8 cellular contexts compared by ENCODE assay signal in genomic region chr5:177086918-177087706, GRCh38. TPM values are rescaled to one million over a fixed set of nuclear protein-coding genes. Genes with fewer than 3 reads are reported as not detected.
DNase-seq lines count a peak whose midpoint lies in the region; ATAC-seq and TF ChIP-seq lines count a peak whose summit lies in the region.

No MANE protein-coding gene starts in this region.

- no peak overlapping the region for H3K27ac ChIP-seq in H9 (ENCODE audit: insufficient read length, low read depth, low read length)
- no peak overlapping the region for H3K27ac ChIP-seq in neural progenitor cell
- H3K27ac ChIP-seq in testis, result no peak overlapping the region

- H3K27me3 Mint-ChIP-seq in H9 (ENCODE audit: low read depth), result no peaks in the 10 kb centered on the region; the same call in 1 of the 2 replicates
- peaks cover 15% of the 10 kb centered on the region for H3K27me3 Mint-ChIP-seq in activated CD8-positive, alpha-beta T cell treated with anti-CD3 and anti-CD28 coated beads for 36 hours
- H3K27me3 Mint-ChIP-seq in neural progenitor cell (ENCODE audit: insufficient read depth, low read depth), result peaks cover 19% of the 10 kb centered on the region

- H3K9ac ChIP-seq in H9 (ENCODE audit: extremely low read depth, insufficient read length, low read length) (peak overlapping the region; percentile 3), neural progenitor cell (no peak overlapping the region)

- no peak overlapping the region for H2BK120ac ChIP-seq in H9 (ENCODE audit: low read depth, low read length, poor library complexity, severe bottlenecking)

- H4K5ac ChIP-seq in H9 (ENCODE audit: insufficient read length, low read depth, low read length), result no peak overlapping the region

- H3K36me3 ChIP-seq in neural progenitor cell (no peaks in the 10 kb centered on the region), testis (ENCODE audit: low read depth, missing control alignments) (no peaks in the 10 kb centered on the region)

- H3K27me3 ChIP-seq in H9 (ENCODE audit: insufficient read depth, low read length) (no peaks in the 10 kb centered on the region), neural progenitor cell (peaks cover 8% of the 10 kb centered on the region), testis (no peaks in the 10 kb centered on the region)

- intact Hi-C loops in activated CD8-positive, alpha-beta T cell treated with anti-CD3 and anti-CD28 coated beads for 36 hours (cut with micrococcal nuclease), result no loop called here
- intact Hi-C loops in testis (cut with DNase I; ENCODE audit: low total_unique reads), result no loop called here

- no peak overlapping the region for H4K8ac ChIP-seq in H9 (replicated peaks; ENCODE audit: insufficient read length, low read depth, low read length)

- H3K4me1 Mint-ChIP-seq in H9 (peaks cover 30 to 31% of the 10 kb centered on the region in 2 experiments), neural progenitor cell (peaks cover 29% of the 10 kb centered on the region)
- peaks cover 3% of the 10 kb centered on the region for H3K4me1 Mint-ChIP-seq in activated CD8-positive, alpha-beta T cell treated with anti-CD3 and anti-CD28 coated beads for 36 hours (ENCODE audit: low read depth)

- H3K4me2 ChIP-seq in H9 (ENCODE audit: insufficient read depth, insufficient read length, low read length), result peak overlapping the region; percentile 52
- peak overlapping the region; percentile 79 for H3K4me2 ChIP-seq in neural progenitor cell

- H3K9me3 ChIP-seq in H9 (ENCODE audit: control insufficient read depth, low read depth, low read length) (no peaks in the 10 kb centered on the region), neural progenitor cell (ENCODE audit: low read depth) (no peaks in the 10 kb centered on the region), testis (no peaks in the 10 kb centered on the region)

- WGBS in H9 (ENCODE audit: extremely low coverage, insufficient read length, low lambda C conversion rate), result no CpG with 5 or more reads among the region's 60 CpGs
- WGBS in testis, 2 donors, result 10% methylated on average over 5 to 52 of the region's 60 CpGs

- H3K4me1 ChIP-seq in H9 (ENCODE audit: insufficient read depth, low read length), result peaks cover 8% of the 10 kb centered on the region
- H3K4me1 ChIP-seq in neural progenitor cell, result peaks cover 7% of the 10 kb centered on the region
- H3K4me1 ChIP-seq in testis, result peaks cover 15% of the 10 kb centered on the region

- no peak overlapping the region for H2AK5ac ChIP-seq in H9 (ENCODE audit: insufficient read length, low read length)

- no peak overlapping the region for H2BK20ac ChIP-seq in H9 (ENCODE audit: low read depth, low read length, poor library complexity, severe bottlenecking)

- no peak overlapping the region for H3K4ac ChIP-seq in H9 (ENCODE audit: low read depth, low read length)

- no peak overlapping the region for H2AFZ ChIP-seq in H9 (ENCODE audit: low read length)
- peak overlapping the region; percentile 88 for H2AFZ ChIP-seq in neural progenitor cell (replicated peaks)

- peak; percentile 54 for TF ChIP-seq CTCF in GM12865 (IDR thresholded peaks at IDR 0.05; ENCODE audit: insufficient read depth, low read depth, low read length, missing control alignments)
- TF ChIP-seq CTCF in H9 (conservative IDR thresholded peaks at IDR 0.05), result peak; percentile 97
- peak; percentile 78 for TF ChIP-seq CTCF in activated CD8-positive, alpha-beta T cell treated with anti-CD3 and anti-CD28 coated beads for 36 hours (IDR thresholded peaks at IDR 0.05)
- peak; percentile 25 for TF ChIP-seq CTCF in epithelial cell of esophagus (IDR thresholded peaks at IDR 0.05; ENCODE audit: insufficient read depth, low read depth, low read length, missing control alignments)
- peak; percentile 75 for TF ChIP-seq CTCF in neural progenitor cell (IDR thresholded peaks at IDR 0.05)
- TF ChIP-seq CTCF in testis (IDR thresholded peaks at IDR 0.05), result peak in 2 of 3 experiments; percentile 34

- DNase-seq in GM12865 (ENCODE audit: low read depth) (peak; percentile 43), H9 (peak; percentile 87), NCI-H2029 treated with DMSO at 0.1 percent for 48 hours (lab: John Stamatoyannopoulos, UW) (peak; percentile 11), epithelial cell of esophagus (ENCODE audit: low read depth) (no peak), neural progenitor cell (ENCODE audit: low spot score) (peak; percentile 84), testis (no peak), NCI-H187 (lab: John Stamatoyannopoulos, UW) (no peak)
- peak; percentile 64 for DNase-seq in activated CD8-positive, alpha-beta T cell treated with anti-CD3 and anti-CD28 coated beads for 36 hours

- H3F3A ChIP-seq in neural progenitor cell (ENCODE audit: low read depth), result peaks cover 18% of the 10 kb centered on the region

- TF ChIP-seq POLR2A in testis (IDR thresholded peaks at IDR 0.05), result no peak

- H3K56ac ChIP-seq in H9 (ENCODE audit: insufficient read length, low read depth, low read length), result no peak overlapping the region

- no peak overlapping the region for H3T11ph ChIP-seq in H9 (ENCODE audit: low read length)

- peak overlapping the region; percentile 84 for H3K14ac ChIP-seq in H9 (ENCODE audit: insufficient read depth, low read length)

- H3K36me3 Mint-ChIP-seq in H9 (ENCODE audit: insufficient read depth in 1 of 3, low read depth in 3 of 3) (peaks cover 22 to 25% (median 22%) of the 10 kb centered on the region in 3 experiments; a peak in 6 of 7 replicates), neural progenitor cell (no peaks in the 10 kb centered on the region)
- H3K36me3 Mint-ChIP-seq in activated CD8-positive, alpha-beta T cell treated with anti-CD3 and anti-CD28 coated beads for 36 hours (ENCODE audit: low read depth), result no peaks in the 10 kb centered on the region

- H3K23me2 ChIP-seq in H9 (ENCODE audit: insufficient read length, low read depth, low read length, poor library complexity, severe bottlenecking), result no peaks in the 10 kb centered on the region

- H2BK5ac ChIP-seq in H9 (ENCODE audit: insufficient read length, low read length), result no peak overlapping the region

- CTCF ChIA-PET in activated CD8-positive, alpha-beta T cell treated with anti-CD3 and anti-CD28 coated beads for 36 hours (lab: Charles Lee), result interaction anchor here (0.7 to 3.3 kb wide), 7 partner anchors 9 to 328 kb away, joined by 3 to 44 read pairs (median 4); no protein-coding TSS in a partner anchor

- H2BK12ac ChIP-seq in H9 (ENCODE audit: insufficient read length, low read depth, low read length), result no peak overlapping the region

- H3K9me3 Mint-ChIP-seq in H9, result no peaks in the 10 kb centered on the region; a peak in 1 of 5 replicates
- H3K9me3 Mint-ChIP-seq in activated CD8-positive, alpha-beta T cell treated with anti-CD3 and anti-CD28 coated beads for 36 hours, result no peaks in the 10 kb centered on the region
- no peaks in the 10 kb centered on the region for H3K9me3 Mint-ChIP-seq in neural progenitor cell

- H3K4me3 Mint-ChIP-seq in H9 (peak overlapping the region; percentile 55 to 84), neural progenitor cell (peak overlapping the region; percentile 52)
- peak overlapping the region; percentile 22 for H3K4me3 Mint-ChIP-seq in activated CD8-positive, alpha-beta T cell treated with anti-CD3 and anti-CD28 coated beads for 36 hours

- H4K91ac ChIP-seq in H9 (ENCODE audit: insufficient read length, low read depth, low read length), result no peak overlapping the region

- H3K27ac Mint-ChIP-seq in H9, result no peak overlapping the region; a peak in 1 of 7 replicates
- H3K27ac Mint-ChIP-seq in activated CD8-positive, alpha-beta T cell treated with anti-CD3 and anti-CD28 coated beads for 36 hours, result no peak overlapping the region
- no peak overlapping the region for H3K27ac Mint-ChIP-seq in neural progenitor cell

- H4K20me1 ChIP-seq in H9 (ENCODE audit: control insufficient read depth, insufficient read depth, insufficient read length) (no peaks in the 10 kb centered on the region), neural progenitor cell (ENCODE audit: low read depth) (no peaks in the 10 kb centered on the region)

- H2BK15ac ChIP-seq in H9 (ENCODE audit: low read depth, low read length), result no peak overlapping the region

- H3K23ac ChIP-seq in H9 (ENCODE audit: insufficient read length, low read depth, low read length), result no peak overlapping the region

- ATAC-seq in activated CD8-positive, alpha-beta T cell treated with anti-CD3 and anti-CD28 coated beads for 36 hours, result peak; percentile 85

- peaks cover 4% of the 10 kb centered on the region; the same call in 1 of the 2 replicates for H3K79me2 ChIP-seq in H9 (ENCODE audit: insufficient read depth, low read length)
- H3K79me2 ChIP-seq in neural progenitor cell (ENCODE audit: low read depth), result no peaks in the 10 kb centered on the region

- H3K18ac ChIP-seq in H9 (ENCODE audit: insufficient read length, low read depth, low read length), result peak overlapping the region; percentile 80

- POLR2A ChIA-PET in activated CD8-positive, alpha-beta T cell treated with anti-CD3 and anti-CD28 coated beads for 36 hours (lab: Charles Lee), result interaction anchor here (0.8 kb wide), 1 partner anchor 621 kb away, joined by 3 read pairs; no protein-coding TSS in a partner anchor

- H3K4me3 ChIP-seq in GM12865 (ENCODE audit: low read depth, low read length) (peak overlapping the region; percentile 9; the same call in 1 of the 2 replicates), epithelial cell of esophagus (ENCODE audit: low read length) (peak overlapping the region; percentile 20), neural progenitor cell (peak overlapping the region; percentile 70), testis (peak overlapping the region; percentile 41 to 55)

- no peaks in the 10 kb centered on the region for H3K79me1 ChIP-seq in H9 (ENCODE audit: insufficient read depth, low read depth, low read length, poor library complexity, severe bottlenecking)

RNA-seq across cellular contexts. Expression of gene FGFR4, which starts 0.4 kb away (rescaled TPM):
- total RNA-seq in H9 (2021) (52.8 and 56.3 TPM in 2 replicates), neural progenitor cell (ENCODE audit: low replicate concordance) (8.2 and 41.3 TPM in 2 replicates), testis (10 to 100 TPM in 1 of 2 donors, 1 to 10 TPM in 1; 9.7 to 10.3 TPM)
- 1 to 10 TPM; 1.3 to 2.2 TPM for total RNA-seq in activated CD8-positive, alpha-beta T cell treated with anti-CD3 and anti-CD28 coated beads for 36 hours
- polyA plus RNA-seq in testis (ENCODE audit: insufficient read depth, low read depth, low replicate concordance), result 7.8 TPM

RNA-seq across cellular contexts. Expression of gene NSD1, which starts 46.5 kb away (rescaled TPM):
- total RNA-seq in H9 (2021), result 197 and 213 TPM in 2 replicates
- total RNA-seq in activated CD8-positive, alpha-beta T cell treated with anti-CD3 and anti-CD28 coated beads for 36 hours, result 10 to 100 TPM; 60.1 to 64.8 TPM
- 61.3 and 114 TPM in 2 replicates for total RNA-seq in neural progenitor cell (ENCODE audit: low replicate concordance)
- 10 to 100 TPM; 71.2 to 86.6 TPM for total RNA-seq in testis
- polyA plus RNA-seq in testis (ENCODE audit: insufficient read depth, low read depth, low replicate concordance), result 66.0 TPM

Comparison
In these comparisons a context has a peak if more than half of its experiments do, and no peak if none do; other contexts are left out.
1. DNase-seq: peak in GM12865 (single experiment), H9 (single experiment), NCI-H2029 treated with DMSO at 0.1 percent for 48 hours (single experiment), activated CD8-positive, alpha-beta T cell treated with anti-CD3 and anti-CD28 coated beads for 36 hours (single experiment) and neural progenitor cell (single experiment); none in epithelial cell of esophagus (single experiment), testis (single experiment) and NCI-H187 (0 of 2).
2. H3K4me3 ChIP-seq: peak in every context shown above with its lines; median percentile 70 in neural progenitor cell; 48 in testis; 20 in epithelial cell of esophagus; 9 in GM12865.
3. CTCF ChIP-seq: peak in every context shown above with its lines; median percentile 97 in H9; 78 in activated CD8-positive, alpha-beta T cell treated with anti-CD3 and anti-CD28 coated beads for 36 hours; 75 in neural progenitor cell; 54 in GM12865; 34 in testis; 25 in epithelial cell of esophagus.
4. Peak in every context shown above with its lines, with median percentiles within 50 percentile points of each other: H3K4me3 Mint-ChIP-seq.